In genomic region chr11:130722401-130722800, GRCh38 we compare ENCODE assay signal across 29 cellular contexts.
"Had no signal": no experiment of that assay in that cellular context is flagged by ENCODE, and none has a peak within 500 bp of the region (broad histone marks: within the 10 kb centered on the region; RNA-seq: fewer than 3 reads in every experiment).

No MANE protein-coding gene starts in this region.

- DNase-seq: naive thymus-derived CD4-positive, alpha-beta T cell; natural killer cell; ovary; posterior cingulate gyrus; psoas muscle; right cardiac atrium; right lobe of liver; sigmoid colon; small intestine; stimulated activated CD4-positive, alpha-beta T cell treated with anti-CD3 and anti-CD28 coated beads, Interleukin-15, amount 100 ng/mL, for 24 hours; stimulated activated CD4-positive, alpha-beta T cell treated with anti-CD3 and anti-CD28 coated beads, Interleukin-2, amount 100 ng/mL, for 24 hours; stimulated activated CD4-positive, alpha-beta T cell treated with anti-CD3 and anti-CD28 coated beads, Interleukin-2, amount 100 ng/mL, for 48 hours; stimulated activated CD4-positive, alpha-beta T cell treated with anti-CD3 and anti-CD28 coated beads, Interleukin-4, amount 100 ng/mL, for 24 hours; stimulated activated naive CD4-positive, alpha-beta T cell; stimulated activated naive CD8-positive, alpha-beta T cell treated with anti-CD3 and anti-CD28 coated beads, Interleukin-15, amount 100 ng/mL, for 72 hours; stimulated activated naive CD8-positive, alpha-beta T cell treated with anti-CD3 and anti-CD28 coated beads, Interleukin-15, Interleukin-2, amounts not matched to agents 100 U/mL and 50 U/mL, for 24 hours; substantia nigra; testis; tibial artery; transverse colon; upper lobe of right lung; uterus had no signal

- H3K9me3 ChIP-seq: ovary, psoas muscle, right lobe of liver, sigmoid colon, suprapubic skin, testis, tibial artery, transverse colon, upper lobe of right lung, uterus had no signal

- ATAC-seq: naive thymus-derived CD4-positive, alpha-beta T cell; natural killer cell; psoas muscle; right cardiac atrium; right lobe of liver; stimulated activated memory B cell treated with anti-CD40 and anti-IgM and Interleukin-4, amounts not matched to agents 10 μg/mL and 1 μg/mL and 100 μg/mL, for 72 hours; stimulated activated naive CD8-positive, alpha-beta T cell treated with anti-CD3 and anti-CD28 coated beads, Interleukin-15, amount 100 ng/mL, for 72 hours; stimulated activated naive CD8-positive, alpha-beta T cell treated with anti-CD3 and anti-CD28 coated beads, Interleukin-15, Interleukin-2, amounts not matched to agents 100 U/mL and 50 U/mL, for 24 hours; upper lobe of right lung had no signal

- H3K27ac Mint-ChIP-seq: naive thymus-derived CD4-positive, alpha-beta T cell; natural killer cell; neural progenitor cell; progenitor cell of endocrine pancreas; stimulated activated memory B cell treated with anti-CD40 and anti-IgM and Interleukin-4, amounts not matched to agents 10 μg/mL and 1 μg/mL and 100 μg/mL, for 72 hours; stimulated activated naive CD8-positive, alpha-beta T cell treated with anti-CD3 and anti-CD28 coated beads, Interleukin-15, amount 100 ng/mL, for 72 hours; type B pancreatic cell had no signal

- H3K4me2 ChIP-seq: neural progenitor cell had no signal

- H3K27me3 ChIP-seq: neural progenitor cell, ovary, right lobe of liver, sigmoid colon, suprapubic skin, testis, tibial artery, transverse colon, upper lobe of right lung, uterus had no signal

- H3K4me1 ChIP-seq: neural progenitor cell, parathyroid adenoma, psoas muscle, right lobe of liver, testis, upper lobe of right lung, uterus had no signal

- H3K4me3 ChIP-seq: neural progenitor cell, ovary, psoas muscle, right lobe of liver, sigmoid colon, suprapubic skin, testis, tibial artery, transverse colon, upper lobe of right lung, uterus had no signal

- H3K9ac ChIP-seq: neural progenitor cell, parathyroid adenoma had no signal

- H3K4me3 Mint-ChIP-seq: naive thymus-derived CD4-positive, alpha-beta T cell; natural killer cell; nephron; neural progenitor cell; stimulated activated memory B cell treated with anti-CD40 and anti-IgM and Interleukin-4, amounts not matched to agents 10 μg/mL and 1 μg/mL and 100 μg/mL, for 72 hours; stimulated activated naive CD8-positive, alpha-beta T cell treated with anti-CD3 and anti-CD28 coated beads, Interleukin-15, amount 100 ng/mL, for 72 hours; type B pancreatic cell had no signal

- H3K4me1 Mint-ChIP-seq: naive thymus-derived CD4-positive, alpha-beta T cell; natural killer cell; stimulated activated memory B cell treated with anti-CD40 and anti-IgM and Interleukin-4, amounts not matched to agents 10 μg/mL and 1 μg/mL and 100 μg/mL, for 72 hours; stimulated activated naive CD8-positive, alpha-beta T cell treated with anti-CD3 and anti-CD28 coated beads, Interleukin-15, amount 100 ng/mL, for 72 hours had no signal

- H3K36me3 ChIP-seq: neural progenitor cell, ovary, right lobe of liver, sigmoid colon, suprapubic skin, tibial artery, transverse colon, upper lobe of right lung, uterus had no signal

- H2AFZ ChIP-seq: neural progenitor cell, parathyroid adenoma had no signal

- H3K36me3 Mint-ChIP-seq: naive thymus-derived CD4-positive, alpha-beta T cell; natural killer cell; neural progenitor cell; stimulated activated memory B cell treated with anti-CD40 and anti-IgM and Interleukin-4, amounts not matched to agents 10 μg/mL and 1 μg/mL and 100 μg/mL, for 72 hours; type B pancreatic cell had no signal

- H3K27ac ChIP-seq: neural progenitor cell, ovary, parathyroid adenoma, psoas muscle, right lobe of liver, sigmoid colon, suprapubic skin, testis, tibial artery, transverse colon, upper lobe of right lung, uterus had no signal

- H3K9me3 Mint-ChIP-seq: natural killer cell; nephron; neural progenitor cell; stimulated activated memory B cell treated with anti-CD40 and anti-IgM and Interleukin-4, amounts not matched to agents 10 μg/mL and 1 μg/mL and 100 μg/mL, for 72 hours; type B pancreatic cell had no signal
